In genomic region chr3:96294143-96294542, GRCh38 we compare ENCODE assay signal across 22 cellular contexts.
"Had no signal": no experiment of that assay in that cellular context is flagged by ENCODE, and none has a peak within 500 bp of the region (broad histone marks: within the 10 kb centered on the region; RNA-seq: fewer than 3 reads in every experiment).

No MANE protein-coding gene starts in this region.

- ATAC-seq: activated CD8-positive, alpha-beta T cell treated with anti-CD3 and anti-CD28 coated beads, Interleukin-2, amount 10 ng/mL, durations not matched to agents 7 days and 5 days; activated naive CD8-positive, alpha-beta T cell treated with anti-CD3 and anti-CD28 coated beads, Interleukin-2, amount 50 U/mL, for 24 hours; foreskin keratinocyte; left ventricle myocardium superior had no signal

- H3K4me3 ChIP-seq: colonic mucosa, prostate gland, right atrium auricular region, skin epidermis, stomach, vagina had no signal

- H3K36me3 ChIP-seq: brain microvascular endothelial cell, colonic mucosa, prostate gland, right atrium auricular region, stomach, vagina had no signal

- DNase-seq: activated CD4-positive, alpha-beta T cell treated with anti-CD3 and anti-CD28 coated beads, Interleukin-2, amount 10 ng/mL, durations not matched to agents 24 days and 14 days; activated CD4-positive, CD25-positive, alpha-beta regulatory T cell; activated CD8-positive, alpha-beta T cell treated with anti-CD3 and anti-CD28 coated beads, Interleukin-2, amount 10 ng/mL, durations not matched to agents 7 days and 5 days; activated naive CD4-positive, alpha-beta T cell treated with anti-CD3 and anti-CD28 coated beads for 36 hours; activated naive CD8-positive, alpha-beta T cell treated with anti-CD3 and anti-CD28 coated beads, Interleukin-2, amount 50 U/mL, for 24 hours; activated T-cell treated with anti-CD3 and anti-CD28 coated beads, Interleukin-2, amount 50 U/mL, for 24 hours; aorta; brain microvascular endothelial cell; central memory CD4-positive, alpha-beta T cell; colonic mucosa; foreskin keratinocyte; hypothalamus; immature natural killer cell; left ventricle myocardium superior; stimulated activated CD4-positive, alpha-beta T cell treated with anti-CD3 and anti-CD28 coated beads, Interleukin-15, amount 100 ng/mL, for 24 hours; stimulated activated CD4-positive, alpha-beta T cell treated with anti-CD3 and anti-CD28 coated beads, Interleukin-2, amount 100 ng/mL, for 48 hours; stomach; trophoblast cell had no signal

- H3K27me3 ChIP-seq: brain microvascular endothelial cell, colonic mucosa, foreskin keratinocyte, right atrium auricular region, stomach, vagina had no signal

- H3K4me1 ChIP-seq: colonic mucosa, foreskin keratinocyte, prostate gland, right atrium auricular region, stomach, vagina had no signal

- H3K27ac ChIP-seq: brain microvascular endothelial cell, colonic mucosa, foreskin keratinocyte, prostate gland, right atrium auricular region, skin epidermis, stomach, vagina had no signal

- H3K9me3 ChIP-seq: colonic mucosa, prostate gland, right atrium auricular region, vagina had no signal
